In genomic region chr3:15108082-15108545, GRCh38 we compare ENCODE assay signal across 8 cellular contexts. TPM values are rescaled to one million over a fixed set of nuclear protein-coding genes. Genes with fewer than 3 reads are reported as not detected.
DNase-seq lines count a peak whose midpoint lies in the region; ATAC-seq and TF ChIP-seq lines count a peak whose summit lies in the region.

No MANE protein-coding gene starts in this region.

- H3K36me3 ChIP-seq in KMS-11 (ENCODE audit: insufficient read depth) = no peaks in the 10 kb centered on the region
- H3K36me3 ChIP-seq in cardiac muscle cell = no peaks in the 10 kb centered on the region
- no peaks in the 10 kb centered on the region for H3K36me3 ChIP-seq in psoas muscle (ENCODE audit: insufficient read depth in 1 of 2, low read depth in 1 of 2)
- H3K36me3 ChIP-seq in uterus = no peaks in the 10 kb centered on the region

- TF ChIP-seq CTCF in KMS-11 (conservative IDR thresholded peaks at IDR 0.05; ENCODE audit: low read depth, low read length) (peak; percentile 72), cardiac muscle cell (IDR thresholded peaks at IDR 0.05; ENCODE audit: low read depth, low read length) (peak; percentile 97), psoas muscle (IDR thresholded peaks at IDR 0.05) (peak; percentile 94), uterus (IDR thresholded peaks at IDR 0.05) (peak; percentile 72 to 79 (median 74))

- no peak overlapping the region for H3K27ac ChIP-seq in KMS-11
- no peak overlapping the region for H3K27ac ChIP-seq in cardiac muscle cell
- no peak overlapping the region for H3K27ac ChIP-seq in psoas muscle
- no peak overlapping the region for H3K27ac ChIP-seq in uterus

- no peaks in the 10 kb centered on the region for H4K20me1 ChIP-seq in KMS-11 (ENCODE audit: insufficient read depth)

- H3K79me2 ChIP-seq in KMS-11 (ENCODE audit: insufficient read depth, low read depth) = no peaks in the 10 kb centered on the region

- intact Hi-C loops in psoas muscle (cut with DNase I) = loop anchor here (2.0 to 10.0 kb wide), 5 partner anchors 94 to 457 kb away; no protein-coding TSS in a partner anchor
- intact Hi-C loops in uterus (cut with DNase I; ENCODE audit: low total_unique reads) = no loop called here

- H3K9me3 ChIP-seq in cardiac muscle cell (ENCODE audit: low read depth) (no peaks in the 10 kb centered on the region), psoas muscle (no peaks in the 10 kb centered on the region), uterus (no peaks in the 10 kb centered on the region)

- H3K4me2 ChIP-seq in KMS-11 = peak overlapping the region; percentile 39; the same call in 1 of the 2 replicates

- no peak overlapping the region for H3K9ac ChIP-seq in KMS-11

- no peaks in the 10 kb centered on the region for H3K4me1 ChIP-seq in KMS-11 (ENCODE audit: low read depth, poor library complexity, severe bottlenecking)
- peaks cover 4% of the 10 kb centered on the region for H3K4me1 ChIP-seq in cardiac muscle cell (ENCODE audit: low read depth)
- peaks cover 8% of the 10 kb centered on the region for H3K4me1 ChIP-seq in psoas muscle
- no peaks in the 10 kb centered on the region for H3K4me1 ChIP-seq in uterus

- ATAC-seq in GM19452 (IDR thresholded peaks at IDR 0.05; ENCODE audit: unreplicated experiment) (peak; percentile 63), SK-N-SH treated with all-trans-retinoic acid at 6 μM for 48 hours (peak; percentile 98), psoas muscle (peak; percentile 83 to 93 (median 87))

- H3K27me3 ChIP-seq in KMS-11 (ENCODE audit: insufficient read depth, low read depth) (no peaks in the 10 kb centered on the region), cardiac muscle cell (no peaks in the 10 kb centered on the region), psoas muscle (ENCODE audit: insufficient read depth in 3 of 3, low read length in 2 of 3) (no peaks in the 10 kb centered on the region), uterus (no peaks in the 10 kb centered on the region)

- H2AFZ ChIP-seq in KMS-11 (ENCODE audit: low read depth) = peak overlapping the region; percentile 76; the same call in 1 of the 2 replicates

- peak; percentile 81 for DNase-seq in CD1c-positive myeloid dendritic cell (ENCODE audit: extremely low spot score)
- peak; percentile 75 for DNase-seq in activated naive CD4-positive, alpha-beta T cell treated with anti-CD3 and anti-CD28 coated beads, Interleukin-2, amount 50 U/mL, for 16 hours
- DNase-seq in cardiac muscle cell (ENCODE audit: low read depth in 1 of 2, low spot score in 1 of 2) = peak; percentile 84 to 85
- DNase-seq in psoas muscle = peak; percentile 75 to 89
- DNase-seq in uterus = peak; percentile 59 to 67

- H3K4me3 ChIP-seq in KMS-11 (IDR thresholded peaks at IDR 0.05; ENCODE audit: insufficient read depth, low read depth, low read length) (no peak overlapping the region), cardiac muscle cell (no peak overlapping the region), psoas muscle (no peak overlapping the region), uterus (no peak overlapping the region)

- WGBS in psoas muscle, 3 donors = 19 to 22% (median 19%) methylated on average over 11 of the region's 11 CpGs

- no peak for TF ChIP-seq POLR2A in uterus (IDR thresholded peaks at IDR 0.05)

TF ChIP-seq in SK-N-SH treated with all-trans-retinoic acid at 6 μM for 48 hours, 23 proteins besides CTCF, POLR2A, EP300 and RAD21:
- TF ChIP-seq ZFP30 (CRISPR knock-in tag; IDR thresholded peaks at IDR 0.05) = no peak
- no peak for TF ChIP-seq ARNTL (CRISPR knock-in tag; IDR thresholded peaks at IDR 0.05; ENCODE audit: borderline replicate concordance, low read depth)
- TF ChIP-seq OSR1 (CRISPR knock-in tag; IDR thresholded peaks at IDR 0.05) = no peak
- no peak for TF ChIP-seq GLIS3 (CRISPR knock-in tag; IDR thresholded peaks at IDR 0.05)
- no peak for TF ChIP-seq ZC3H10 (CRISPR knock-in tag; IDR thresholded peaks at IDR 0.05)
- TF ChIP-seq TSHZ2 (CRISPR knock-in tag; IDR thresholded peaks at IDR 0.05) = no peak
- no peak for TF ChIP-seq ZNF70 (CRISPR knock-in tag; IDR thresholded peaks at IDR 0.05)
- no peak for TF ChIP-seq ISL1 (CRISPR knock-in tag; IDR thresholded peaks at IDR 0.05)
- TF ChIP-seq POU6F1 (CRISPR knock-in tag; IDR thresholded peaks at IDR 0.05; ENCODE audit: borderline replicate concordance, low read depth) = no peak
- TF ChIP-seq BACH2 (CRISPR knock-in tag; IDR thresholded peaks at IDR 0.05; ENCODE audit: borderline replicate concordance) = no peak
- no peak for TF ChIP-seq CSDC2 (CRISPR knock-in tag; IDR thresholded peaks at IDR 0.05)
- TF ChIP-seq RARB (CRISPR knock-in tag; IDR thresholded peaks at IDR 0.05) = no peak
- no peak for TF ChIP-seq SNAI2 (CRISPR knock-in tag; IDR thresholded peaks at IDR 0.05)

RNA-seq across cellular contexts. Expression of gene RBSN, which starts 9.2 kb away (rescaled TPM):
- 22.9 and 32.0 TPM in 2 replicates for total RNA-seq in cardiac muscle cell
- polyA plus RNA-seq in cardiac muscle cell = 22.6 and 33.1 TPM in 2 replicates
- total RNA-seq in psoas muscle = 10 to 100 TPM; 18.6 to 26.3 (median 23.2) TPM
- 10 to 100 TPM in 2 of 3 donors, 1 to 10 TPM in 1; 7.7 to 21.5 (median 10.7) TPM for polyA plus RNA-seq in psoas muscle
- 10 to 100 TPM; 27.4 to 62.8 (median 39.8) TPM for total RNA-seq in uterus

RNA-seq across cellular contexts. Expression of gene MRPS25, which starts 43.0 kb away (rescaled TPM):
- total RNA-seq in cardiac muscle cell (42.1 and 47.6 TPM in 2 replicates), psoas muscle (10 to 100 TPM; 60.6 to 83.9 (median 74.1) TPM), uterus (10 to 100 TPM in 3 of 4 donors, 1 to 10 TPM in 1; 6.2 to 49.8 (median 18.6) TPM)
- polyA plus RNA-seq in cardiac muscle cell (96.9 and 104 TPM in 2 replicates), psoas muscle (100 to 1,000 TPM in 1 of 3 donors, 10 to 100 TPM in 2; 72.9 to 145 (median 74.2) TPM)
